Comparison of ENCODE assay signal across 24 cellular contexts in the genomic region with DNA sequence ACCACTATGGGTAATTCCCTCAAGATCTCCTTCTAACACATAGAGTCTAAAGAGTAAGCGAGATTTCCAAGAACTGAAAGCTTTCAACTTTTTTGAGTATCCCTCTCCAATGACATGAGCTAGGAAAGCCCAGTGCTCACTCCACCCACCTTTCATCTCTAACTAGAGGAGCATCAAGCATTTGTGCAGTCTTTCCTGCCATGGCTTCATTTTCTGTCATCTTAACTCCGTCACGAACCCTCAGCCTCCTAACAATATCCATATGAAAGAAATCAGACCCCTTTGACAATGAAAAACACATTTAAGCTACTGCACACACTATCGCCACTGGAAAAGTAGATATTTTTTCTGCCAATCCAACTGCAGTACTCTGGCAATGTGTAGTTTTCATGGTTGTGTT.
"Had no signal": no experiment of that assay in that cellular context is flagged by ENCODE, and none has a peak within 500 bp of the region (broad histone marks: within the 10 kb centered on the region; RNA-seq: fewer than 3 reads in every experiment).

No MANE protein-coding gene starts in this region.

- H3K27me3 ChIP-seq: adrenal gland, ascending aorta, brain microvascular endothelial cell, dorsolateral prefrontal cortex, right lobe of liver, vagina had no signal

- H3K4me3 Mint-ChIP-seq: activated naive CD4-positive, alpha-beta T cell treated with anti-CD3 and anti-CD28 coated beads, Interleukin-2, amount 10 ng/mL, durations not matched to agents 7 days and 5 days; activated T-cell treated with anti-CD3 and anti-CD28 coated beads, Interleukin-2, amount 50 U/mL, for 4 hours; effector memory CD8-positive, alpha-beta T cell; naive B cell; stimulated activated memory B cell treated with anti-CD40 and anti-IgM and Interleukin-4, amounts not matched to agents 10 μg/mL and 1 μg/mL and 100 μg/mL, for 72 hours had no signal

- H3K4me1 ChIP-seq: adrenal gland, ascending aorta, lower lobe of right lung, right lobe of liver, vagina had no signal

- H3K36me3 ChIP-seq: adrenal gland, ascending aorta, lower lobe of right lung, right lobe of liver, vagina, WERI-Rb-1 had no signal

- ATAC-seq: activated T-cell treated with anti-CD3 and anti-CD28 coated beads, Interleukin-2, amount 50 U/mL, for 4 hours; effector memory CD8-positive, alpha-beta T cell; esophagus mucosa; lower lobe of right lung; right lobe of liver; stimulated activated memory B cell treated with anti-CD40 and anti-IgM and Interleukin-4, amounts not matched to agents 10 μg/mL and 1 μg/mL and 100 μg/mL, for 72 hours had no signal

- H3K9me3 ChIP-seq: adrenal gland, ascending aorta, lower lobe of right lung, right lobe of liver, vagina had no signal

- H3K27ac ChIP-seq: adrenal gland, ascending aorta, brain microvascular endothelial cell, lower lobe of right lung, right lobe of liver, vagina, WERI-Rb-1 had no signal

- H3K36me3 Mint-ChIP-seq: naive B cell; stimulated activated memory B cell treated with anti-CD40 and anti-IgM and Interleukin-4, amounts not matched to agents 10 μg/mL and 1 μg/mL and 100 μg/mL, for 72 hours had no signal

- H3K27ac Mint-ChIP-seq: activated naive CD4-positive, alpha-beta T cell treated with anti-CD3 and anti-CD28 coated beads, Interleukin-2, amount 10 ng/mL, durations not matched to agents 7 days and 5 days; naive B cell; stimulated activated memory B cell treated with anti-CD40 and anti-IgM and Interleukin-4, amounts not matched to agents 10 μg/mL and 1 μg/mL and 100 μg/mL, for 72 hours had no signal

- H3K27me3 Mint-ChIP-seq: activated naive CD4-positive, alpha-beta T cell treated with anti-CD3 and anti-CD28 coated beads, Interleukin-2, amount 10 ng/mL, durations not matched to agents 7 days and 5 days; effector memory CD8-positive, alpha-beta T cell; naive B cell; stimulated activated memory B cell treated with anti-CD40 and anti-IgM and Interleukin-4, amounts not matched to agents 10 μg/mL and 1 μg/mL and 100 μg/mL, for 72 hours had no signal

- H3K4me3 ChIP-seq: adrenal gland, ascending aorta, dorsolateral prefrontal cortex, lower lobe of right lung, right lobe of liver, skin epidermis, vagina had no signal

- H3K4me1 Mint-ChIP-seq: naive B cell; stimulated activated memory B cell treated with anti-CD40 and anti-IgM and Interleukin-4, amounts not matched to agents 10 μg/mL and 1 μg/mL and 100 μg/mL, for 72 hours had no signal

- H3K9me3 Mint-ChIP-seq: activated naive CD4-positive, alpha-beta T cell treated with anti-CD3 and anti-CD28 coated beads, Interleukin-2, amount 10 ng/mL, durations not matched to agents 7 days and 5 days; activated T-cell treated with anti-CD3 and anti-CD28 coated beads, Interleukin-2, amount 50 U/mL, for 4 hours; effector memory CD8-positive, alpha-beta T cell; naive B cell; stimulated activated memory B cell treated with anti-CD40 and anti-IgM and Interleukin-4, amounts not matched to agents 10 μg/mL and 1 μg/mL and 100 μg/mL, for 72 hours had no signal

- DNase-seq: activated CD4-positive, CD25-positive, alpha-beta regulatory T cell treated with anti-CD3 and anti-CD28 coated beads, Interleukin-2, amount 50 U/mL, for 72 hours; activated CD8-positive, alpha-beta memory T cell treated with anti-CD3 and anti-CD28 coated beads for 24 hours; activated CD8-positive, alpha-beta memory T cell treated with anti-CD3 and anti-CD28 coated beads, Interleukin-2, amount 50 U/mL, for 4 hours; activated effector memory CD4-positive, alpha-beta T cell treated with anti-CD3 and anti-CD28 coated beads, Interleukin-2, amount 50 U/mL, for 16 hours; activated naive CD4-positive, alpha-beta T cell treated with anti-CD3 and anti-CD28 coated beads, Interleukin-2, amount 10 ng/mL, durations not matched to agents 7 days and 5 days; activated T-cell treated with anti-CD3 and anti-CD28 coated beads, Interleukin-2, amount 50 U/mL, for 4 hours; adrenal gland; brain microvascular endothelial cell; caudate nucleus; dorsolateral prefrontal cortex; effector memory CD8-positive, alpha-beta T cell; lower lobe of right lung; naive B cell; nucleus accumbens; posterior cingulate gyrus; right lobe of liver; stimulated activated CD4-positive, alpha-beta T cell treated with anti-CD3 and anti-CD28 coated beads, Interleukin-2, amount 100 ng/mL, for 24 hours; trophoblast cell; WERI-Rb-1 had no signal
